Comparison of ENCODE assay signal across 9 cellular contexts in genomic region chr17:61402978-61403845, GRCh38. TPM values are rescaled to one million over a fixed set of nuclear protein-coding genes. Genes with fewer than 3 reads are reported as not detected.
DNase-seq lines count a peak whose midpoint lies in the region; ATAC-seq and TF ChIP-seq lines count a peak whose summit lies in the region.
"Had no signal": no experiment of that assay in that cellular context is flagged by ENCODE, and none has a peak within 500 bp of the region (broad histone marks: within the 10 kb centered on the region; RNA-seq: fewer than 3 reads in every experiment).

No MANE protein-coding gene starts in this region.

- H3K36me3 ChIP-seq in transverse colon = no peaks in the 10 kb centered on the region

- WGBS in transverse colon (ENCODE audit: low coverage in 1 of 2), 2 donors = 12 to 13% methylated on average over 5 to 44 of the region's 57 CpGs

- ATAC-seq in HG02571 (IDR thresholded peaks at IDR 0.05; ENCODE audit: unreplicated experiment) = no peak
- ATAC-seq in GM18519 (IDR thresholded peaks at IDR 0.05; ENCODE audit: low FRiP score, unreplicated experiment) = no peak

- peaks cover 4% of the 10 kb centered on the region for H3K36me3 Mint-ChIP-seq in activated CD4-positive, alpha-beta memory T cell treated with anti-CD3 and anti-CD28 coated beads, Interleukin-2, amount 10 ng/mL, durations not matched to agents 7 days and 5 days (ENCODE audit: low read depth)

- H3K27ac ChIP-seq in transverse colon = peak overlapping the region; percentile 24 to 64 (median 56)
- H3K27ac ChIP-seq: KMS-11 had no signal

- TF ChIP-seq CTCF in transverse colon (IDR thresholded peaks at IDR 0.05) = no peak

- in situ Hi-C loops in transverse colon (cut with MboI; ENCODE audit: low pct_ligation_motif_present in 1 of 4, low pct_unique_long_range_greater_than_20kb in 1 of 4, low sequenced_read_pairs in 3 of 4) = loop anchor here in 1 of 4 donors (25.0 kb wide), 1 partner anchor 434 kb away; no protein-coding TSS in a partner anchor

- POLR2A ChIA-PET in activated CD4-positive, alpha-beta memory T cell treated with anti-CD3 and anti-CD28 coated beads, Interleukin-2, amount 10 ng/mL, durations not matched to agents 7 days and 5 days (lab: Charles Lee) = no interaction called here

- TF ChIP-seq EP300 in transverse colon (IDR thresholded peaks at IDR 0.05; ENCODE audit: low read depth) = no peak

- intact Hi-C loops in transverse colon (cut with DNase I; ENCODE audit: low total_unique reads) = no loop called here

- peak; percentile 70 for DNase-seq in activated CD8-positive, alpha-beta memory T cell treated with anti-CD3 and anti-CD28 coated beads for 24 hours
- no peak for DNase-seq in activated CD8-positive, alpha-beta memory T cell treated with anti-CD3 and anti-CD28 coated beads, Interleukin-2, amount 50 U/mL, for 4 hours
- DNase-seq in activated CD4-positive, alpha-beta memory T cell treated with anti-CD3 and anti-CD28 coated beads, Interleukin-2, amount 10 ng/mL, durations not matched to agents 7 days and 5 days = no peak
- DNase-seq in islet precursor cell (peak; percentile 74), transverse colon (no peak), GM03348 (ENCODE audit: low spot score) (no peak)

- H3K9me3 Mint-ChIP-seq in activated CD4-positive, alpha-beta memory T cell treated with anti-CD3 and anti-CD28 coated beads, Interleukin-2, amount 10 ng/mL, durations not matched to agents 7 days and 5 days = no peaks in the 10 kb centered on the region

- no peak for TF ChIP-seq POLR2A in transverse colon (IDR thresholded peaks at IDR 0.05)

- peaks cover 13 to 48% (median 36%) of the 10 kb centered on the region in 4 donors for H3K4me1 ChIP-seq in transverse colon

- H3K4me3 ChIP-seq in transverse colon = peak overlapping the region in 2 of 4 donors; percentile 22 to 51

- H3K9me3 ChIP-seq in transverse colon = no peaks in the 10 kb centered on the region

- H3K4me1 Mint-ChIP-seq in activated CD4-positive, alpha-beta memory T cell treated with anti-CD3 and anti-CD28 coated beads, Interleukin-2, amount 10 ng/mL, durations not matched to agents 7 days and 5 days = peaks cover 33% of the 10 kb centered on the region

- H3K27me3 Mint-ChIP-seq in activated CD4-positive, alpha-beta memory T cell treated with anti-CD3 and anti-CD28 coated beads, Interleukin-2, amount 10 ng/mL, durations not matched to agents 7 days and 5 days = peaks cover 73% of the 10 kb centered on the region

- H3K4me3 Mint-ChIP-seq in activated CD4-positive, alpha-beta memory T cell treated with anti-CD3 and anti-CD28 coated beads, Interleukin-2, amount 10 ng/mL, durations not matched to agents 7 days and 5 days = peak overlapping the region; percentile 56

- CTCF ChIA-PET in activated CD4-positive, alpha-beta memory T cell treated with anti-CD3 and anti-CD28 coated beads, Interleukin-2, amount 10 ng/mL, durations not matched to agents 7 days and 5 days (lab: Charles Lee) = no interaction called here

- peak overlapping the region; percentile 31 for H3K27ac Mint-ChIP-seq in activated CD4-positive, alpha-beta memory T cell treated with anti-CD3 and anti-CD28 coated beads, Interleukin-2, amount 10 ng/mL, durations not matched to agents 7 days and 5 days

- H3K27me3 ChIP-seq in transverse colon = peaks cover 96% of the 10 kb centered on the region

RNA-seq across cellular contexts. Expression of gene TBX2, which starts 3.6 kb away (rescaled TPM):
- total RNA-seq in activated CD4-positive, alpha-beta memory T cell treated with anti-CD3 and anti-CD28 coated beads, Interleukin-2, amount 10 ng/mL, durations not matched to agents 7 days and 5 days = not detected
- 10 to 100 TPM in 2 of 4 donors, 1 to 10 TPM in 2; 2.6 to 13.5 (median 8.7) TPM for total RNA-seq in transverse colon

RNA-seq across cellular contexts. Expression of gene TBX4, which starts 49.0 kb away (rescaled TPM):
- not detected for total RNA-seq in activated CD4-positive, alpha-beta memory T cell treated with anti-CD3 and anti-CD28 coated beads, Interleukin-2, amount 10 ng/mL, durations not matched to agents 7 days and 5 days
- 1 to 10 TPM in 1 of 4 donors, not detected in 3; 2.4 TPM for total RNA-seq in transverse colon

Comparison
In these comparisons a context has a peak if more than half of its experiments do, and no peak if none do; other contexts are left out.
1. DNase-seq: peak in activated CD8-positive, alpha-beta memory T cell treated with anti-CD3 and anti-CD28 coated beads for 24 hours (single experiment) and islet precursor cell (single experiment); none in activated CD8-positive, alpha-beta memory T cell treated with anti-CD3 and anti-CD28 coated beads, Interleukin-2, amount 50 U/mL, for 4 hours (single experiment), activated CD4-positive, alpha-beta memory T cell treated with anti-CD3 and anti-CD28 coated beads, Interleukin-2, amount 10 ng/mL, durations not matched to agents 7 days and 5 days (single experiment), transverse colon (single experiment) and GM03348 (single experiment).